In the genomic region with DNA sequence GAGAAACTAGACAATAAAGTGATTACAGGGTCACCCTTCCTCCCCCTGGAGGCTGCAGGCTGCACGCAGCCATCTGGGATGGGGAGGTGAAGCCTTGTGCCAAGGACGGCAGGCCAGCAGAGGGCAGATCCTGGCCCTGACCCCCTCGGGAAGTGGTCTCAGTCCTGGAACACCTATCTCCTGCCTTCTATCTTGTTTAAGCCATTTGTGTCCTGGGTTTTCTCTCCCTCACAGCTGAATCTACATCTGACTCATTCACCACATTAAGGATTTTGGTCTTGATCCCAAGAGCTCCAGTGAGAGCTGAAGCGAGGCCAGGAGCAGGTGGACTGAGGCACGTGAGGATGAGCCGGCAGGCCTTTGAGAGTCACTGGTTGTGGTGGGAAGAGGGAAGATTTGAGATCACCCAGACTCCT, we compare ENCODE assay signal across 9 cellular contexts. TPM values are rescaled to one million over a fixed set of nuclear protein-coding genes. Genes with fewer than 3 reads are reported as not detected.
DNase-seq lines count a peak whose midpoint lies in the region; ATAC-seq and TF ChIP-seq lines count a peak whose summit lies in the region.
"Had no signal": no experiment of that assay in that cellular context is flagged by ENCODE, and none has a peak within 500 bp of the region (broad histone marks: within the 10 kb centered on the region; RNA-seq: fewer than 3 reads in every experiment).

No MANE protein-coding gene starts in this region.

- H3K9me3 ChIP-seq in mammary epithelial cell (replicated peaks; ENCODE audit: insufficient read depth, low read length) (no peaks in the 10 kb centered on the region), aorta (ENCODE audit: control insufficient read depth, low read length) (no peaks in the 10 kb centered on the region)

- no peak overlapping the region for H2AFZ ChIP-seq in mammary epithelial cell (ENCODE audit: low read depth, low read length)

- DNase-seq in DMS 273 (lab: John Stamatoyannopoulos, UW; ENCODE audit: unreplicated experiment) (peak; percentile 77), M059J (ENCODE audit: low read depth) (peak; percentile 84), mammary epithelial cell (peak; percentile 46), memory B cell (ENCODE audit: low spot score in 2 of 2) (no peak), NCI-H526 treated with DMSO at 0.1 percent for 48 hours (lab: John Stamatoyannopoulos, UW) (no peak), aorta (no peak)

- H3K9me3 Mint-ChIP-seq in memory B cell, result no peaks in the 10 kb centered on the region

- CTCF ChIA-PET in mammary epithelial cell (lab: Charles Lee; ENCODE audit: low non-redundant PET), result no interaction called here

- 71% methylated on average over 6 of the region's 6 CpGs for WGBS in mammary epithelial cell (ENCODE audit: low coverage, missing lambda C conversion rate)
- 59 to 62% methylated on average over 6 of the region's 6 CpGs for WGBS in aorta, 2 donors

- H3K79me2 ChIP-seq in mammary epithelial cell (ENCODE audit: insufficient read depth, low read length), result no peaks in the 10 kb centered on the region

- no peaks in the 10 kb centered on the region for H4K20me1 ChIP-seq in mammary epithelial cell (ENCODE audit: insufficient read depth, low read length)

- dilution Hi-C loops in mammary epithelial cell (cut with HindIII; ENCODE audit: low sequenced_read_pairs), result no loop called here

- no peak overlapping the region for H3K27ac Mint-ChIP-seq in memory B cell

- no peaks in the 10 kb centered on the region for H3K27me3 ChIP-seq in mammary epithelial cell (ENCODE audit: insufficient read depth, low read length)
- H3K27me3 ChIP-seq in aorta (ENCODE audit: control insufficient read depth in 1 of 2, insufficient read depth in 2 of 2, low read length in 1 of 2), result no peaks in the 10 kb centered on the region

- no peak overlapping the region for H3K9ac ChIP-seq in mammary epithelial cell (ENCODE audit: insufficient read depth, low read length)
- H3K9ac ChIP-seq: KMS-11 had no signal

- H3K36me3 ChIP-seq in mammary epithelial cell (ENCODE audit: insufficient read depth, low read length), result no peaks in the 10 kb centered on the region
- H3K36me3 ChIP-seq in aorta (ENCODE audit: control insufficient read depth in 1 of 2, insufficient read depth in 2 of 2, low read length in 1 of 2), result no peaks in the 10 kb centered on the region

- H3K4me1 ChIP-seq in mammary epithelial cell (ENCODE audit: insufficient read depth, low read length) (peaks cover under 1% of the 10 kb centered on the region), aorta (ENCODE audit: control insufficient read depth in 1 of 2, insufficient read depth in 2 of 2, low read length in 2 of 2) (no peaks in the 10 kb centered on the region)

- H3K27ac ChIP-seq in mammary epithelial cell (ENCODE audit: insufficient read depth, low read depth, low read length) (no peak overlapping the region), aorta (ENCODE audit: low read depth in 1 of 2, low read length in 2 of 2) (no peak overlapping the region)
- H3K27ac ChIP-seq: KMS-11 had no signal

- H3K4me3 Mint-ChIP-seq in memory B cell, result no peak overlapping the region

- peaks cover 12% of the 10 kb centered on the region for H3K4me1 Mint-ChIP-seq in memory B cell

- no TSS peak for BruUV-seq in mammary epithelial cell (replicated peaks; lab: Mats Ljungman, UMichigan)

- peak; percentile 28 for ATAC-seq in memory B cell (ENCODE audit: low read depth)
- no peak for ATAC-seq in HG03432 (IDR thresholded peaks at IDR 0.05; ENCODE audit: unreplicated experiment)
- no peak for ATAC-seq in aorta (ENCODE audit: low FRiP score)
- no peak for ATAC-seq in HG02763 (IDR thresholded peaks at IDR 0.05; ENCODE audit: unreplicated experiment)

- H3K4me2 ChIP-seq in mammary epithelial cell (ENCODE audit: insufficient read depth, low read depth, low read length), result no peak overlapping the region
- H3K4me2 ChIP-seq: KMS-11 had no signal

- H3K27me3 Mint-ChIP-seq in memory B cell, result peaks cover 3% of the 10 kb centered on the region

- peak in 1 of 2 donors; percentile 2 for TF ChIP-seq CTCF in mammary epithelial cell (conservative IDR thresholded peaks at IDR 0.05 in 1 of 2, IDR thresholded peaks at IDR 0.05 in 1 of 2; ENCODE audit: extremely low read depth in 1 of 2, insufficient read depth in 1 of 2, low read depth in 1 of 2, low read length in 2 of 2)

- intact Hi-C loops in mammary epithelial cell (cut with micrococcal nuclease), result no loop called here
- intact Hi-C loops in aorta (cut with DNase I), result no loop called here

- in situ Hi-C loops in mammary epithelial cell (cut with MboI; ENCODE audit: low sequenced_read_pairs in 2 of 2), result no loop called here

- H3K36me3 Mint-ChIP-seq in memory B cell, result no peaks in the 10 kb centered on the region

- H3K4me3 ChIP-seq in mammary epithelial cell (replicated peaks in 1 of 3; ENCODE audit: insufficient read depth in 1 of 3, low read depth in 2 of 3, low read length in 3 of 3) (no peak overlapping the region), aorta (ENCODE audit: low read length in 2 of 2) (no peak overlapping the region)

RNA-seq across cellular contexts. Expression of gene PARP12, which starts 16.4 kb away (rescaled TPM):
- total RNA-seq in M059J (2014; rRNA removed; shearing (Covaris generic)), result 76.6 and 137 TPM in 2 replicates
- total RNA-seq in mammary epithelial cell, result 10 to 100 TPM; 16.0 to 19.3 TPM
- 13.7 TPM for polyA plus RNA-seq in mammary epithelial cell
- 21.9 TPM for polyA minus RNA-seq in mammary epithelial cell
- total RNA-seq in aorta, result 10 to 100 TPM; 42.6 to 43.5 TPM
- 10 to 100 TPM; 14.7 to 36.9 TPM for polyA plus RNA-seq in aorta

Comparison
In these comparisons a context has a peak if more than half of its experiments do, and no peak if none do; other contexts are left out.
1. DNase-seq: peak in DMS 273 (single experiment), M059J (single experiment) and mammary epithelial cell (single experiment); none in memory B cell (0 of 2), NCI-H526 treated with DMSO at 0.1 percent for 48 hours (single experiment) and aorta (0 of 2).